22 cellular contexts compared by ENCODE assay signal in genomic region chr1:206885341-206886060, GRCh38. TPM values are rescaled to one million over a fixed set of nuclear protein-coding genes. Genes with fewer than 3 reads are reported as not detected.
"Had no signal": no experiment of that assay in that cellular context is flagged by ENCODE, and none has a peak within 500 bp of the region (broad histone marks: within the 10 kb centered on the region; RNA-seq: fewer than 3 reads in every experiment).

No MANE protein-coding gene starts in this region.

- H3K27ac ChIP-seq: colonic mucosa, ovary, spleen, suprapubic skin had no signal

- H3K4me1 ChIP-seq: colonic mucosa had no signal

- DNase-seq: activated B cell treated with CpG ODN at 0.5 μM for 24 hours; activated CD4-positive, alpha-beta T cell treated with anti-CD3 and anti-CD28 coated beads for 48 hours; activated CD8-positive, alpha-beta memory T cell treated with anti-CD3 and anti-CD28 coated beads, Interleukin-2, amount 50 U/mL, for 48 hours; activated naive CD4-positive, alpha-beta T cell; activated naive CD8-positive, alpha-beta T cell treated with anti-CD3 and anti-CD28 coated beads, Interleukin-2, amount 10 ng/mL, durations not matched to agents 7 days and 5 days; central memory CD4-positive, alpha-beta T cell; colonic mucosa; midbrain; ovary; spleen; SW 1271; trophoblast cell had no signal

- H3K4me3 ChIP-seq: colonic mucosa, lung, ovary, spleen, suprapubic skin had no signal

- ATAC-seq: sciatic nerve had no signal

- H3K27ac Mint-ChIP-seq: activated B cell treated with CpG ODN at 0.5 μM for 24 hours; activated naive CD8-positive, alpha-beta T cell treated with anti-CD3 and anti-CD28 coated beads, Interleukin-2, amount 10 ng/mL, durations not matched to agents 7 days and 5 days; stimulated activated naive CD8-positive, alpha-beta T cell treated with anti-CD3 and anti-CD28 coated beads, Interleukin-15, Interleukin-2, amounts not matched to agents 100 ng/mL and 50 ng/mL, for 24 hours; T-helper 2 cell treated with Interferon-gamma antibody and Interleukin-4, amounts not matched to agents 5 μg/mL and 100 μg/mL, for 36 hours had no signal

- H3K27me3 ChIP-seq: colonic mucosa, ovary, spleen had no signal

- H3K27me3 Mint-ChIP-seq: activated naive CD8-positive, alpha-beta T cell treated with anti-CD3 and anti-CD28 coated beads, Interleukin-2, amount 10 ng/mL, durations not matched to agents 7 days and 5 days had no signal

- H3K9me3 Mint-ChIP-seq: activated B cell treated with CpG ODN at 0.5 μM for 24 hours; neural crest cell; stimulated activated naive CD8-positive, alpha-beta T cell treated with anti-CD3 and anti-CD28 coated beads, Interleukin-15, Interleukin-2, amounts not matched to agents 100 ng/mL and 50 ng/mL, for 24 hours; T-helper 2 cell treated with Interferon-gamma antibody and Interleukin-4, amounts not matched to agents 5 μg/mL and 100 μg/mL, for 36 hours had no signal

- H3K36me3 ChIP-seq: colonic mucosa, ovary, spleen, suprapubic skin had no signal

- H3K9me3 ChIP-seq: colonic mucosa, ovary, spleen, suprapubic skin had no signal

- H3K4me3 Mint-ChIP-seq: activated B cell treated with CpG ODN at 0.5 μM for 24 hours; activated naive CD8-positive, alpha-beta T cell treated with anti-CD3 and anti-CD28 coated beads, Interleukin-2, amount 10 ng/mL, durations not matched to agents 7 days and 5 days; neural crest cell; stimulated activated naive CD8-positive, alpha-beta T cell treated with anti-CD3 and anti-CD28 coated beads, Interleukin-15, Interleukin-2, amounts not matched to agents 100 ng/mL and 50 ng/mL, for 24 hours; T-helper 2 cell treated with Interferon-gamma antibody and Interleukin-4, amounts not matched to agents 5 μg/mL and 100 μg/mL, for 36 hours had no signal

- H3K4me1 Mint-ChIP-seq: neural crest cell had no signal

RNA-seq across cellular contexts. Expression of gene IL24, which starts 11.7 kb away (rescaled TPM):
- total RNA-seq: activated B cell treated with CpG ODN at 0.5 μM for 24 hours; activated naive CD8-positive, alpha-beta T cell treated with anti-CD3 and anti-CD28 coated beads, Interleukin-2, amount 10 ng/mL, durations not matched to agents 7 days and 5 days; astrocyte; colonic mucosa; lung; myocyte; neural crest cell; pulmonary artery endothelial cell; sciatic nerve; suprapubic skin had no signal

RNA-seq across cellular contexts. Expression of gene IL20, which starts 20.1 kb away (rescaled TPM):
- total RNA-seq: activated B cell treated with CpG ODN at 0.5 μM for 24 hours; activated naive CD8-positive, alpha-beta T cell treated with anti-CD3 and anti-CD28 coated beads, Interleukin-2, amount 10 ng/mL, durations not matched to agents 7 days and 5 days; astrocyte; colonic mucosa; fibroblast of lung; lung; myocyte; neural crest cell; pulmonary artery endothelial cell; sciatic nerve; spleen had no signal
- polyA plus RNA-seq: fibroblast of lung, spleen had no signal

RNA-seq across cellular contexts. Expression of gene FCMR, which starts 36.2 kb away (rescaled TPM):
- total RNA-seq: myocyte, neural crest cell, pulmonary artery endothelial cell had no signal
